In genomic region chr6:111478064-111478476, GRCh38 we compare ENCODE assay signal across 11 cellular contexts. TPM values are rescaled to one million over a fixed set of nuclear protein-coding genes. Genes with fewer than 3 reads are reported as not detected.
DNase-seq lines count a peak whose midpoint lies in the region; ATAC-seq and TF ChIP-seq lines count a peak whose summit lies in the region.
"Had no signal": no experiment of that assay in that cellular context is flagged by ENCODE, and none has a peak within 500 bp of the region (broad histone marks: within the 10 kb centered on the region; RNA-seq: fewer than 3 reads in every experiment).

No MANE protein-coding gene starts in this region.

- POLR2A ChIA-PET in Caco-2 (lab: Charles Lee) = interaction anchor here (1.7 kb wide), 1 partner anchor 12 kb away, joined by 4 read pairs; no protein-coding TSS in a partner anchor

- peaks cover 21% of the 10 kb centered on the region for H3K4me1 Mint-ChIP-seq in Caco-2 (ENCODE audit: low read depth, unreplicated experiment)
- peaks cover 33% of the 10 kb centered on the region for H3K4me1 Mint-ChIP-seq in memory B cell

- CTCF ChIA-PET in Caco-2 (lab: Charles Lee) = interaction anchor here (1.1 to 1.7 kb wide), 5 partner anchors 53 to 219 kb away, joined by 3 to 14 read pairs (median 7); a partner anchor contains a TSS

- H3K4me3 Mint-ChIP-seq in Caco-2 (ENCODE audit: unreplicated experiment) = no peak overlapping the region
- no peak overlapping the region for H3K4me3 Mint-ChIP-seq in memory B cell
- H3K4me3 Mint-ChIP-seq: activated naive CD4-positive, alpha-beta T cell treated with anti-CD3 and anti-CD28 coated beads, Interleukin-2, amount 50 U/mL, for 24 hours; WTC11 had no signal

- H3K4me1 ChIP-seq in Caco-2 = peaks cover 17% of the 10 kb centered on the region

- H3K27ac Mint-ChIP-seq in Caco-2 (ENCODE audit: unreplicated experiment) (peak overlapping the region; percentile 50), memory B cell (peak overlapping the region; percentile 86)
- H3K27ac Mint-ChIP-seq: WTC11 had no signal

- H3K4me3 ChIP-seq in Caco-2 (ENCODE audit: low read depth, low read length) = no peak overlapping the region
- H3K4me3 ChIP-seq: testis had no signal

- H3K9me3 ChIP-seq in Caco-2 = no peaks in the 10 kb centered on the region
- H3K9me3 ChIP-seq: testis had no signal

- H3K27me3 ChIP-seq in Caco-2 (replicated peaks; ENCODE audit: control insufficient read depth, insufficient read depth, low read length) = no peaks in the 10 kb centered on the region
- H3K27me3 ChIP-seq: testis had no signal

- no TSS peak for BruUV-seq in Caco-2 (replicated peaks; lab: Mats Ljungman, UMichigan)

- ATAC-seq in memory B cell (ENCODE audit: low read depth) = no peak

- no peak for TF ChIP-seq CTCF in Caco-2 (IDR thresholded peaks at IDR 0.05; ENCODE audit: insufficient read depth in 1 of 2, low read depth in 1 of 2, low read length in 1 of 2, severe bottlenecking in 1 of 2, unreplicated experiment in 1 of 2)

- H3K36me3 ChIP-seq in Caco-2 (ENCODE audit: control insufficient read depth, insufficient read depth, low read length) = no peaks in the 10 kb centered on the region

- DNase-seq in Caco-2 = no peak
- peak; percentile 67 for DNase-seq in M059J (ENCODE audit: low read depth)
- peak; percentile 50 for DNase-seq in astrocyte of the hippocampus (ENCODE audit: low read depth, low spot score)
- no peak for DNase-seq in memory B cell (ENCODE audit: low spot score in 2 of 2)
- no peak for DNase-seq in DMS153 treated with DMSO at 0.1 percent for 48 hours (lab: John Stamatoyannopoulos, UW; ENCODE audit: unreplicated experiment)
- DNase-seq in mucosa of gallbladder (ENCODE audit: low spot score) = no peak
- no peak for DNase-seq in activated CD4-positive, alpha-beta T cell treated with anti-CD3 and anti-CD28 coated beads, Interleukin-2, amount 50 U/mL, for 4 hours
- DNase-seq in activated CD8-positive, alpha-beta memory T cell treated with anti-CD3 and anti-CD28 coated beads, Interleukin-2, amount 50 U/mL, for 4 hours = no peak
- DNase-seq: testis had no signal

- peaks cover 7% of the 10 kb centered on the region for H3K36me3 Mint-ChIP-seq in Caco-2 (ENCODE audit: insufficient read depth, unreplicated experiment)
- H3K36me3 Mint-ChIP-seq in memory B cell = no peaks in the 10 kb centered on the region
- H3K36me3 Mint-ChIP-seq: activated naive CD4-positive, alpha-beta T cell treated with anti-CD3 and anti-CD28 coated beads, Interleukin-2, amount 50 U/mL, for 24 hours; WTC11 had no signal

- intact Hi-C loops in Caco-2 (cut with micrococcal nuclease; ENCODE audit: unreplicated experiment) = loop anchor here (1.0 kb wide), 1 partner anchor 117 kb away; no protein-coding TSS in a partner anchor

- H3K27me3 Mint-ChIP-seq in Caco-2 (ENCODE audit: insufficient read depth, unreplicated experiment) (no peaks in the 10 kb centered on the region), memory B cell (no peaks in the 10 kb centered on the region)
- H3K27me3 Mint-ChIP-seq: activated naive CD4-positive, alpha-beta T cell treated with anti-CD3 and anti-CD28 coated beads, Interleukin-2, amount 50 U/mL, for 24 hours had no signal

- H3K9me3 Mint-ChIP-seq in Caco-2 (ENCODE audit: unreplicated experiment) = no peaks in the 10 kb centered on the region
- no peaks in the 10 kb centered on the region for H3K9me3 Mint-ChIP-seq in memory B cell
- H3K9me3 Mint-ChIP-seq: activated naive CD4-positive, alpha-beta T cell treated with anti-CD3 and anti-CD28 coated beads, Interleukin-2, amount 50 U/mL, for 24 hours; WTC11 had no signal

RNA-seq across cellular contexts. Expression of gene REV3L, which starts 4.9 kb away (rescaled TPM):
- total RNA-seq in Caco-2 (2022) (22.2 and 28.8 TPM in 2 replicates), mucosa of gallbladder (19.0 TPM)
- total RNA-seq in M059J (2014; rRNA removed; shearing (Covaris generic)) = 18.2 and 23.1 TPM in 2 replicates

Comparison
In these comparisons a context has a peak if more than half of its experiments do, and no peak if none do; other contexts are left out.
1. DNase-seq: peak in M059J (single experiment) and astrocyte of the hippocampus (single experiment); none in Caco-2 (0 of 2), memory B cell (0 of 2), DMS153 treated with DMSO at 0.1 percent for 48 hours (single experiment), mucosa of gallbladder (single experiment), activated CD4-positive, alpha-beta T cell treated with anti-CD3 and anti-CD28 coated beads, Interleukin-2, amount 50 U/mL, for 4 hours (0 of 2) and activated CD8-positive, alpha-beta memory T cell treated with anti-CD3 and anti-CD28 coated beads, Interleukin-2, amount 50 U/mL, for 4 hours (single experiment).